ENCODE assay signal across 8 cellular contexts in genomic region chr17:412211-413015, GRCh38. TPM values are rescaled to one million over a fixed set of nuclear protein-coding genes. Genes with fewer than 3 reads are reported as not detected.
DNase-seq lines count a peak whose midpoint lies in the region; ATAC-seq, FAIRE-seq and TF ChIP-seq lines count a peak whose summit lies in the region.
"Had no signal": no experiment of that assay in that cellular context is flagged by ENCODE, and none has a peak within 500 bp of the region (broad histone marks: within the 10 kb centered on the region; RNA-seq: fewer than 3 reads in every experiment).

No MANE protein-coding gene starts in this region.

- H3K27me3 Mint-ChIP-seq in stimulated activated naive B cell treated with anti-CD40 and anti-IgM and Interleukin-4, amounts not matched to agents 10 μg/mL and 1 μg/mL and 100 μg/mL, for 72 hours = peaks cover 13 to 50% of the 10 kb centered on the region in 2 donors

- no peaks in the 10 kb centered on the region for H3K9me3 ChIP-seq in kidney (ENCODE audit: control insufficient read depth in 1 of 2, low read length in 2 of 2)

- H3K4me1 Mint-ChIP-seq in stimulated activated naive B cell treated with anti-CD40 and anti-IgM and Interleukin-4, amounts not matched to agents 10 μg/mL and 1 μg/mL and 100 μg/mL, for 72 hours = peaks cover 31 to 64% of the 10 kb centered on the region in 2 donors

- H3K27ac Mint-ChIP-seq in stimulated activated naive B cell treated with anti-CD40 and anti-IgM and Interleukin-4, amounts not matched to agents 10 μg/mL and 1 μg/mL and 100 μg/mL, for 72 hours = no peak overlapping the region

- DNase-seq in GM06990 (ENCODE audit: extremely low read depth, insufficient read length) (no peak), LNCaP clone FGC (ENCODE audit: low read depth) (peak; percentile 18), T-helper 1 cell (peak in 4 of 5 donors; percentile 49 to 75 (median 65)), astrocyte of the spinal cord (ENCODE audit: low read depth, low spot score) (peak; percentile 64), kidney (no peak)
- DNase-seq in stimulated activated CD8-positive, alpha-beta memory T cell treated with anti-CD3 and anti-CD28 coated beads, Interleukin-2, amount 100 ng/mL, for 1 hour (ENCODE audit: low read depth in 2 of 2) = peak; percentile 31 to 35
- no peak for DNase-seq in stimulated activated naive B cell treated with anti-CD40 and anti-IgM and Interleukin-4, amounts not matched to agents 10 μg/mL and 1 μg/mL and 100 μg/mL, for 72 hours

- ATAC-seq in stimulated activated naive B cell treated with anti-CD40 and anti-IgM and Interleukin-4, amounts not matched to agents 10 μg/mL and 1 μg/mL and 100 μg/mL, for 72 hours (replicated peaks) = no peak

- FAIRE-seq in kidney (lab: Jason Lieb, UNC) = peak; percentile 69

- H3K9ac ChIP-seq in kidney (ENCODE audit: low read length in 2 of 2) = peak overlapping the region in 1 of 2 donors; percentile 5

- H3K4me3 ChIP-seq in GM06990 (replicated peaks; ENCODE audit: low read depth, low read length) (no peak overlapping the region), LNCaP clone FGC (ENCODE audit: low read depth, low read length) (no peak overlapping the region), astrocyte of the spinal cord (ENCODE audit: low read depth, low read length) (no peak overlapping the region), kidney (ENCODE audit: low read length in 2 of 2) (no peak overlapping the region)

- in situ Hi-C loops in astrocyte of the spinal cord (cut with HindIII; ENCODE audit: low sequenced_read_pairs) = no loop called here

- H3K36me3 ChIP-seq in GM06990 (ENCODE audit: control insufficient read depth, insufficient read depth, low read length) (peaks cover 8% of the 10 kb centered on the region), kidney (ENCODE audit: control insufficient read depth in 1 of 2, insufficient read depth in 2 of 2, low read length in 2 of 2) (peaks cover 0 to 10% of the 10 kb centered on the region in 2 donors)

- H3K27ac ChIP-seq in kidney (ENCODE audit: low read depth in 2 of 2, low read length in 2 of 2) = no peak overlapping the region
- H3K27ac ChIP-seq: epithelial cell of prostate had no signal

- no peaks in the 10 kb centered on the region for H3K27me3 ChIP-seq in GM06990 (replicated peaks; ENCODE audit: control insufficient read depth, insufficient read depth, low read length)

- H3K4me1 ChIP-seq in kidney (ENCODE audit: control insufficient read depth in 1 of 2, insufficient read depth in 1 of 2, low read depth in 1 of 2, low read length in 2 of 2) = peaks cover 7 to 20% of the 10 kb centered on the region in 2 donors

- H3K9me3 Mint-ChIP-seq in stimulated activated naive B cell treated with anti-CD40 and anti-IgM and Interleukin-4, amounts not matched to agents 10 μg/mL and 1 μg/mL and 100 μg/mL, for 72 hours = peaks cover 6 to 7% of the 10 kb centered on the region in 2 donors

- TF ChIP-seq CTCF in GM06990 (IDR thresholded peaks at IDR 0.05; ENCODE audit: insufficient read depth, low read length, poor library complexity, severe bottlenecking) (peak; percentile 80), LNCaP clone FGC (IDR thresholded peaks at IDR 0.05; ENCODE audit: control insufficient read depth, extremely low read depth, insufficient read depth) (peak; percentile 87), astrocyte of the spinal cord (IDR thresholded peaks at IDR 0.05; ENCODE audit: low read depth, low read length) (peak; percentile 83), kidney (IDR thresholded peaks at IDR 0.05; ENCODE audit: borderline replicate concordance, extremely low read depth, insufficient read depth) (peak; percentile 81)

- intact Hi-C loops in kidney (cut with DNase I) = no loop called here

- peaks cover 23 to 26% of the 10 kb centered on the region in 2 donors for H3K36me3 Mint-ChIP-seq in stimulated activated naive B cell treated with anti-CD40 and anti-IgM and Interleukin-4, amounts not matched to agents 10 μg/mL and 1 μg/mL and 100 μg/mL, for 72 hours

- H3K4me3 Mint-ChIP-seq in stimulated activated naive B cell treated with anti-CD40 and anti-IgM and Interleukin-4, amounts not matched to agents 10 μg/mL and 1 μg/mL and 100 μg/mL, for 72 hours = peak overlapping the region in 1 of 2 donors; percentile 23

RNA-seq across cellular contexts. Expression of gene RFLNB, which starts 33.3 kb away (rescaled TPM):
- 13.5 TPM for total RNA-seq in kidney
- polyA plus RNA-seq in kidney (ENCODE audit: insufficient read depth, low read depth, low replicate concordance) = 7.9 TPM

RNA-seq across cellular contexts. Expression of gene RPH3AL, which starts 59.8 kb away (rescaled TPM):
- 55.9 TPM for total RNA-seq in kidney
- 18.1 TPM for polyA plus RNA-seq in kidney (ENCODE audit: insufficient read depth, low read depth, low replicate concordance)

Comparison
In these comparisons a context has a peak if more than half of its experiments do, and no peak if none do; other contexts are left out.
1. DNase-seq: peak in LNCaP clone FGC (single experiment), T-helper 1 cell (4 of 5), astrocyte of the spinal cord (single experiment) and stimulated activated CD8-positive, alpha-beta memory T cell treated with anti-CD3 and anti-CD28 coated beads, Interleukin-2, amount 100 ng/mL, for 1 hour (2 of 2); none in GM06990 (single experiment), kidney (single experiment) and stimulated activated naive B cell treated with anti-CD40 and anti-IgM and Interleukin-4, amounts not matched to agents 10 μg/mL and 1 μg/mL and 100 μg/mL, for 72 hours (single experiment).
2. Peak in every context shown above with its lines, with median percentiles within 50 percentile points of each other: CTCF ChIP-seq.